In the genomic region with DNA sequence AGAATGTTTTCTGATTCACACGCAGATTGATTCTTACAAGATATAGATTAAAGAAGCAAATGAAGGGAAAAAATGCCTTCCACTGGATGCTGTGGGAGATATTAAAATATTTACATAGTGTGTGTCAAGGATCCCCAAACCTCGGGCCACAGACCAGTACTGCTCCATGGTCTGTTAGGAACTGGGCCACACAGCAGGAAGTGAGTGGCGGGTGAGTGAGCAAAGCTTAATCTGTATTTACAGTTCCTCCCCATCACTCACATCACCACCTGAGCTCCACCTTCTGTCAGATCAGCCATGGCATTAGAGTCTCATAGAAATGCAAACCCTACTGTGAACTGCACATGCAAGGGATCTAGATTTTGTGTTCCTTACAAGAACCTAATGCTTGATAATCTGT, we compare ENCODE assay signal across 29 cellular contexts.
"Had no signal": no experiment of that assay in that cellular context is flagged by ENCODE, and none has a peak within 500 bp of the region (broad histone marks: within the 10 kb centered on the region; RNA-seq: fewer than 3 reads in every experiment).

No MANE protein-coding gene starts in this region.

- H3K9me3 ChIP-seq: colonic mucosa, Peyer's patch had no signal

- H3K36me3 ChIP-seq: colonic mucosa, Peyer's patch had no signal

- H3K27me3 ChIP-seq: cardiac muscle cell, colonic mucosa, Peyer's patch had no signal

- H3K27ac ChIP-seq: cardiac muscle cell, colonic mucosa, Peyer's patch had no signal

- DNase-seq: activated CD4-positive, alpha-beta T cell treated with anti-CD3 and anti-CD28 coated beads, Interleukin-2, amount 10 ng/mL, durations not matched to agents 24 days and 14 days; activated CD4-positive, alpha-beta T cell treated with anti-CD3 and anti-CD28 coated beads, Interleukin-2, amount 50 U/mL, for 4 hours; activated CD8-positive, alpha-beta T cell treated with anti-CD3 and anti-CD28 coated beads for 36 hours; activated effector memory CD4-positive, alpha-beta T cell treated with anti-CD3 and anti-CD28 coated beads, Interleukin-2, amount 50 U/mL, for 16 hours; activated naive CD4-positive, alpha-beta T cell; activated naive CD4-positive, alpha-beta T cell treated with anti-CD3 and anti-CD28 coated beads, Interleukin-2, amount 50 U/mL, for 16 hours; activated naive CD8-positive, alpha-beta T cell treated with anti-CD3 and anti-CD28 coated beads for 36 hours; activated T-cell treated with anti-CD3 and anti-CD28 coated beads, Interleukin-2, amount 50 U/mL, for 1 hour; activated T-cell treated with anti-CD3 and anti-CD28 coated beads, Interleukin-2, amount 50 U/mL, for 72 hours; amniotic stem cell; aorta; colonic mucosa; NCI-H1105 treated with DMSO at 0.1 percent for 48 hours; NCI-H1436 treated with DMSO at 0.1 percent for 48 hours; NCI-H1694 treated with DMSO at 0.1 percent for 48 hours; NCI-H2029; NCI-H2107; NCI-H2171; NCI-H510A; NCI-H526; Peyer's patch; RPMI8226; SIG-M5; T-helper 1 cell; T-helper 2 cell; T-helper 9 cell had no signal

- ATAC-seq: activated CD8-positive, alpha-beta T cell treated with anti-CD3 and anti-CD28 coated beads for 36 hours; activated T-cell treated with anti-CD3 and anti-CD28 coated beads, Interleukin-2, amount 50 U/mL, for 72 hours; activated T-helper 17 cell treated with anti-CD3 and anti-CD28 coated beads, Interleukin-2, amount 50 U/mL, for 72 hours; SK-N-SH treated with all-trans-retinoic acid at 6 μM for 48 hours had no signal

- H3K4me3 ChIP-seq: cardiac muscle cell, colonic mucosa, Peyer's patch had no signal
